Comparison of ENCODE assay signal across 1 cellular context in the genomic region with DNA sequence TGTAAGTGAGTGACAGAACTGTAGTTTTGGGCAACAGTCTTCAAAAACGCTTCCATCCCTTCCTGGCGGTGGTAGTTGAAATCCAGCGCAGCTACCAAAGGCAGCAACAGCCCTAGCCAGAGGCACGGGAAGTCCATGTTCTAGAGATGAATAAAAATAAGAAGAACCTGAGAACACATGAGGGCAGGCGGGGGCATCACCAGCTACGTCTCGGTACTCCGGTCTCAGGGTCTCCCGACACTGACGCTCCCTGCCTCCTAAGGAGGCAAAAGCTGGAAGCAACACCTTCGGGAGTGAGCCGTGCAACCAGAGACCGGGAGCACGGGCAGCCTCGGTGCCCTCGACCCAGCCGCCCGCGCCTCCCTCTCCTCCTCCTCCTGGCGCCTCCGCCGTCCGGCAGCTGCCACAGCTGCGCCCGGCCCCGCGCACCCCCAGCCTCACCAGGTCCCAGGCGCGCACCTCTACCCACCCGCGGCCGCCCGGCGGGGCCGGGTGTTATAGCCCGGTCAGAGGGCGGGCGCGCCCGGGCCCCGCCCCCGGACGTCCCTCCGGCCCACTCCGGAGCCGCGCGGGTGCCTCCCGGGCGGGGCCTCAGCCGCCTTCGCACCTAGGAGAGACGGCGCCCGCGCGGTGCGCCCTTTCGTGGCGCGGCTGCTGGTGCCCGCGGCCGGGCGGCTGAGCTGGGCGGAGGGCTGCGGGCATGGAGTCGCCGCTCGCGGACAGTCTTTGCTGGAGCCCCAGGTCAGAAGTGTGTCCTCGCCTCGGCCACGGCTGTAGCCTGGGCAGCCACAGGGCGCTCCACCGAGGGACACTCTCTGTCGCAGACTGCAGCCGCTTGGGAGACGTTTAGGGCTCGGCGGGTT.
TF ChIP-seq lines count a peak whose summit lies in the region.

A gene (minus strand): TSS at position 471 of the 863 bp plus-strand sequence. CDS start 334 bp downstream, at position 137.

TF ChIP-seq in SK-N-SH, 30 proteins besides CTCF, POLR2A, EP300 and RAD21 (continued from another document):
- TF ChIP-seq, protein P1, sequence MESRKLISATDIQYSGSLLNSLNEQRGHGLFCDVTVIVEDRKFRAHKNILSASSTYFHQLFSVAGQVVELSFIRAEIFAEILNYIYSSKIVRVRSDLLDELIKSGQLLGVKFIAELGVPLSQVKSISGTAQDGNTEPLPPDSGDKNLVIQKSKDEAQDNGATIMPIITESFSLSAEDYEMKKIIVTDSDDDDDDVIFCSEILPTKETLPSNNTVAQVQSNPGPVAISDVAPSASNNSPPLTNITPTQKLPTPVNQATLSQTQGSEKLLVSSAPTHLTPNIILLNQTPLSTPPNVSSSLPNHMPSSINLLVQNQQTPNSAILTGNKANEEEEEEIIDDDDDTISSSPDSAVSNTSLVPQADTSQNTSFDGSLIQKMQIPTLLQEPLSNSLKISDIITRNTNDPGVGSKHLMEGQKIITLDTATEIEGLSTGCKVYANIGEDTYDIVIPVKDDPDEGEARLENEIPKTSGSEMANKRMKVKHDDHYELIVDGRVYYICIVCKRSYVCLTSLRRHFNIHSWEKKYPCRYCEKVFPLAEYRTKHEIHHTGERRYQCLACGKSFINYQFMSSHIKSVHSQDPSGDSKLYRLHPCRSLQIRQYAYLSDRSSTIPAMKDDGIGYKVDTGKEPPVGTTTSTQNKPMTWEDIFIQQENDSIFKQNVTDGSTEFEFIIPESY (IDR thresholded peaks at IDR 0.05; ENCODE audit: borderline replicate concordance, low read depth): no peak
- no peak for TF ChIP-seq GATA2 (CRISPR knock-in tag; IDR thresholded peaks at IDR 0.05)
- 0 out of 2 replicates have a peak, but pooled peaks have one; percentile 13 for TF ChIP-seq RXRA (IDR thresholded peaks at IDR 0.05; ENCODE audit: borderline replicate concordance, low read depth)
- no peak for TF ChIP-seq RCOR1 (IDR thresholded peaks at IDR 0.05; ENCODE audit: low read length)
- TF ChIP-seq, protein P2, sequence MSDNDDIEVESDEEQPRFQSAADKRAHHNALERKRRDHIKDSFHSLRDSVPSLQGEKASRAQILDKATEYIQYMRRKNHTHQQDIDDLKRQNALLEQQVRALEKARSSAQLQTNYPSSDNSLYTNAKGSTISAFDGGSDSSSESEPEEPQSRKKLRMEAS (IDR thresholded peaks at IDR 0.05; ENCODE audit: low read depth): peak; percentile 89; the same call in 1 of the 2 replicates
- peak; percentile 4; the same call in 1 of the 2 replicates for TF ChIP-seq NRF1 (IDR thresholded peaks at IDR 0.05; ENCODE audit: low read depth, low read length)
- TF ChIP-seq POLR2AphosphoS5 (IDR thresholded peaks at IDR 0.05; ENCODE audit: low read depth, low read length): peak; percentile 58; the same call in 1 of the 2 replicates
